Comparison of ENCODE assay signal across 20 cellular contexts in genomic region chr12:3230758-3231375, GRCh38.
A peak's percentile ranks its signal among the peaks of the same experiment; 100 is the strongest.
DNase-seq lines count a peak whose midpoint lies in the region; ATAC-seq and TF ChIP-seq lines count a peak whose summit lies in the region.
"Had no signal": no experiment of that assay in that cellular context is flagged by ENCODE, and none has a peak within 500 bp of the region (broad histone marks: within the 10 kb centered on the region; RNA-seq: fewer than 3 reads in every experiment).

No MANE protein-coding gene starts in this region.

- no peak overlapping the region for H3K4me3 ChIP-seq in IMR-90 (ENCODE audit: insufficient read depth, low read depth, low read length)
- no peak overlapping the region for H3K4me3 ChIP-seq in astrocyte of the spinal cord (ENCODE audit: low read depth, low read length)
- peak overlapping the region; percentile 35 for H3K4me3 ChIP-seq in iPS-18a (ENCODE audit: low read length)
- H3K4me3 ChIP-seq in skeletal muscle satellite cell (ENCODE audit: low read length) = no peak overlapping the region
- no peak overlapping the region for H3K4me3 ChIP-seq in esophagus squamous epithelium
- no peak overlapping the region for H3K4me3 ChIP-seq in colonic mucosa
- H3K4me3 ChIP-seq: MG63, mucosa of descending colon, SJSA1 had no signal

- H3K79me1 ChIP-seq in IMR-90 (ENCODE audit: low read depth in 1 of 2, low read length in 2 of 2) = peaks cover 4 to 9% of the 10 kb centered on the region in 2 experiments; a peak in 3 of 4 replicates

- intact Hi-C loops in IMR-90 (cut with micrococcal nuclease) (no loop called here), esophagus squamous epithelium (cut with DNase I) (no loop called here), colonic mucosa (cut with DNase I) (no loop called here)
- intact Hi-C loops in activated CD4-positive, alpha-beta memory T cell treated with anti-CD3 and anti-CD28 coated beads for 36 hours (cut with micrococcal nuclease) = no loop called here

- no peaks in the 10 kb centered on the region for H3K36me3 Mint-ChIP-seq in activated CD4-positive, alpha-beta memory T cell treated with anti-CD3 and anti-CD28 coated beads for 36 hours

- H3K4me1 ChIP-seq in IMR-90 (ENCODE audit: control insufficient read depth, insufficient read depth, low read length) = peaks cover 12% of the 10 kb centered on the region
- peaks cover 35% of the 10 kb centered on the region for H3K4me1 ChIP-seq in iPS-18a (ENCODE audit: control insufficient read depth, low read depth, low read length)
- H3K4me1 ChIP-seq in skeletal muscle satellite cell (ENCODE audit: control insufficient read depth, insufficient read depth, low read length) = peaks cover 18% of the 10 kb centered on the region
- peaks cover 0 to 16% (median 0%) of the 10 kb centered on the region in 3 donors for H3K4me1 ChIP-seq in esophagus squamous epithelium
- no peaks in the 10 kb centered on the region for H3K4me1 ChIP-seq in colonic mucosa

- no peak; the same call in 1 of the 2 replicates for ATAC-seq in IMR-90 (ENCODE audit: low read depth)
- ATAC-seq: mucosa of descending colon had no signal

- TF ChIP-seq RAD21 in IMR-90 (IDR thresholded peaks at IDR 0.05; ENCODE audit: low read length) = no peak

- no peak overlapping the region for H3K27ac ChIP-seq in IMR-90 (ENCODE audit: insufficient read depth, low read length)
- H3K27ac ChIP-seq in iPS-18a (ENCODE audit: low read length) = no peak overlapping the region
- no peak overlapping the region for H3K27ac ChIP-seq in esophagus squamous epithelium
- no peak overlapping the region for H3K27ac ChIP-seq in colonic mucosa
- H3K27ac ChIP-seq: SJSA1, VCaP had no signal

- H3K27me3 Mint-ChIP-seq in activated CD4-positive, alpha-beta memory T cell treated with anti-CD3 and anti-CD28 coated beads for 36 hours = peaks cover 8% of the 10 kb centered on the region
- H3K27me3 Mint-ChIP-seq: CD4-positive, alpha-beta T cell had no signal

- no peak overlapping the region for H4K91ac ChIP-seq in IMR-90 (ENCODE audit: insufficient read depth, low read depth, low read length)

- no peak overlapping the region for H4K5ac ChIP-seq in IMR-90 (ENCODE audit: low read depth, low read length)

- H3K27me3 ChIP-seq in IMR-90 (ENCODE audit: control insufficient read depth, insufficient read depth, low read length) (no peaks in the 10 kb centered on the region), iPS-18a (ENCODE audit: control insufficient read depth, insufficient read depth, low read length) (peaks cover 16% of the 10 kb centered on the region), skeletal muscle satellite cell (ENCODE audit: control insufficient read depth, insufficient read depth, low read length) (peaks cover 20% of the 10 kb centered on the region), esophagus squamous epithelium (no peaks in the 10 kb centered on the region), colonic mucosa (no peaks in the 10 kb centered on the region)
- H3K27me3 ChIP-seq: MG63, SJSA1 had no signal

- H3K4me1 Mint-ChIP-seq in activated CD4-positive, alpha-beta memory T cell treated with anti-CD3 and anti-CD28 coated beads for 36 hours (ENCODE audit: low read depth) = no peaks in the 10 kb centered on the region

- dilution Hi-C loops in IMR-90 (cut with HindIII; ENCODE audit: low sequenced_read_pairs, unreplicated experiment) = no loop called here

- no peak overlapping the region for H3K4me3 Mint-ChIP-seq in activated CD4-positive, alpha-beta memory T cell treated with anti-CD3 and anti-CD28 coated beads for 36 hours
- H3K4me3 Mint-ChIP-seq: CD4-positive, alpha-beta T cell; T-helper 1 cell treated with Interleukin-12 subunit alpha and Interleukin-12 subunit beta and Interleukin-4 antibody, amounts not matched to agents 30 μg/mL and 1 μg/mL, for 36 hours had no signal

- H3K9me3 ChIP-seq in IMR-90 (ENCODE audit: control insufficient read depth, insufficient read depth, low read length) (peaks cover 4% of the 10 kb centered on the region), iPS-18a (ENCODE audit: control insufficient read depth, low read depth, low read length) (no peaks in the 10 kb centered on the region), skeletal muscle satellite cell (replicated peaks; ENCODE audit: low read length) (no peaks in the 10 kb centered on the region), esophagus squamous epithelium (no peaks in the 10 kb centered on the region), colonic mucosa (no peaks in the 10 kb centered on the region)
- H3K9me3 ChIP-seq: MG63, mucosa of descending colon had no signal

- H4K8ac ChIP-seq in IMR-90 (ENCODE audit: low read depth in 2 of 2, low read length in 2 of 2) = no peak overlapping the region

- H3K56ac ChIP-seq in IMR-90 (ENCODE audit: extremely low read depth, insufficient read depth, low read length) = no peak overlapping the region

- CTCF ChIA-PET in IMR-90 (lab: Yijun Ruan, JAX) = no interaction called here
- CTCF ChIA-PET in activated CD4-positive, alpha-beta memory T cell treated with anti-CD3 and anti-CD28 coated beads for 36 hours (lab: Charles Lee) = no interaction called here

- H2BK5ac ChIP-seq in IMR-90 (ENCODE audit: low read depth, low read length, poor library complexity, severe bottlenecking) = no peak overlapping the region

- DNase-seq in IMR-90 (no peak), astrocyte of the spinal cord (ENCODE audit: low read depth, low spot score) (peak; percentile 19), DMS79 treated with DMSO at 0.1 percent for 48 hours (lab: John Stamatoyannopoulos, UW) (no peak), esophagus squamous epithelium (lab: John Stamatoyannopoulos, UW) (no peak), colonic mucosa (no peak)
- no peak for DNase-seq in activated CD4-positive, alpha-beta memory T cell treated with anti-CD3 and anti-CD28 coated beads for 36 hours
- DNase-seq: activated CD4-positive, alpha-beta T cell treated with anti-CD3 and anti-CD28 coated beads, Interleukin-2, amount 50 U/mL, for 4 hours; activated gamma-delta T cell treated with Interleukin-2 at 50 U/mL for 16 hours; amniotic stem cell; CD4-positive, alpha-beta T cell; GOT3; MG63; mucosa of descending colon; NCI-H1436; nucleus accumbens had no signal

- WGBS in IMR-90 (ENCODE audit: extremely low coverage in 2 of 2, insufficient read length in 1 of 2), 2 experiments = 90% methylated on average over 2 of the region's 14 CpGs; no CpG with 5 or more reads in 1 of the 2 experiments
- 81 to 90% methylated on average over 8 to 10 of the region's 14 CpGs for whole genome bisulfite sequencing in esophagus squamous epithelium, 2 donors

- no peak overlapping the region for H3K4ac ChIP-seq in IMR-90 (ENCODE audit: low read depth, low read length)

- H3K9me3 Mint-ChIP-seq in activated CD4-positive, alpha-beta memory T cell treated with anti-CD3 and anti-CD28 coated beads for 36 hours = peaks cover 4% of the 10 kb centered on the region
- H3K9me3 Mint-ChIP-seq: CD4-positive, alpha-beta T cell; T-helper 1 cell treated with Interleukin-12 subunit alpha and Interleukin-12 subunit beta and Interleukin-4 antibody, amounts not matched to agents 30 μg/mL and 1 μg/mL, for 36 hours had no signal

- H3K14ac ChIP-seq in IMR-90 (replicated peaks; ENCODE audit: low read depth, low read length) = no peak overlapping the region

- H2AK5ac ChIP-seq in IMR-90 (ENCODE audit: low read depth, low read length) = 0 out of 2 replicates have a peak overlapping the region, but pooled peaks have one; percentile 51

- no peak overlapping the region for H3K4me2 ChIP-seq in IMR-90 (ENCODE audit: low read depth, low read length)
- peak overlapping the region; percentile 58 for H3K4me2 ChIP-seq in skeletal muscle satellite cell (ENCODE audit: low read length)

- TF ChIP-seq POLR2A in IMR-90 (IDR thresholded peaks at IDR 0.05; ENCODE audit: low read depth, low read length) = no peak
- no peak for TF ChIP-seq POLR2A in esophagus squamous epithelium (IDR thresholded peaks at IDR 0.05)

- H3K9ac ChIP-seq in IMR-90 (ENCODE audit: low read depth, low read length) (no peak overlapping the region), iPS-18a (ENCODE audit: low read length) (no peak overlapping the region), skeletal muscle satellite cell (ENCODE audit: low read depth, low read length) (no peak overlapping the region), colonic mucosa (ENCODE audit: low read depth in 2 of 2, low read length in 2 of 2) (no peak overlapping the region)

- no peak overlapping the region for H2AK9ac ChIP-seq in IMR-90 (replicated peaks; ENCODE audit: low read depth, low read length, poor library complexity)

- H3K23ac ChIP-seq in IMR-90 (ENCODE audit: low read depth, low read length) = no peak overlapping the region

- no peak overlapping the region for H2BK120ac ChIP-seq in IMR-90 (ENCODE audit: low read depth, low read length)

- no peak overlapping the region for H2AFZ ChIP-seq in IMR-90 (replicated peaks; ENCODE audit: low read length, poor library complexity)

- H3K18ac ChIP-seq in IMR-90 (ENCODE audit: low read depth, low read length) = no peak overlapping the region

- peaks cover 3% of the 10 kb centered on the region; the same call in 1 of the 2 replicates for H4K20me1 ChIP-seq in IMR-90 (ENCODE audit: insufficient read depth, low read length)

- no peak overlapping the region for H3K27ac Mint-ChIP-seq in activated CD4-positive, alpha-beta memory T cell treated with anti-CD3 and anti-CD28 coated beads for 36 hours
- H3K27ac Mint-ChIP-seq: CD4-positive, alpha-beta T cell; T-helper 1 cell treated with Interleukin-12 subunit alpha and Interleukin-12 subunit beta and Interleukin-4 antibody, amounts not matched to agents 30 μg/mL and 1 μg/mL, for 36 hours had no signal

- H2BK15ac ChIP-seq in IMR-90 (ENCODE audit: low read depth, low read length) = no peak overlapping the region

- TF ChIP-seq CTCF in IMR-90 (conservative IDR thresholded peaks at IDR 0.05; ENCODE audit: low read depth, low read length) (no peak), astrocyte of the spinal cord (IDR thresholded peaks at IDR 0.05; ENCODE audit: low read depth, low read length) (no peak), esophagus squamous epithelium (IDR thresholded peaks at IDR 0.05) (no peak), colonic mucosa (IDR thresholded peaks at IDR 0.05) (no peak)

- in situ Hi-C loops in IMR-90 (cut with MboI; ENCODE audit: low sequenced_read_pairs) (no loop called here), astrocyte of the spinal cord (cut with HindIII; ENCODE audit: low sequenced_read_pairs) (no loop called here)

- BruUV-seq in IMR-90 (replicated peaks; lab: Mats Ljungman, UMichigan) = no TSS peak

- POLR2A ChIA-PET in IMR-90 (lab: Charles Lee; ENCODE audit: unreplicated experiment) = no interaction called here
- POLR2A ChIA-PET in activated CD4-positive, alpha-beta memory T cell treated with anti-CD3 and anti-CD28 coated beads for 36 hours (lab: Charles Lee) = no interaction called here

- no peak overlapping the region for H2BK20ac ChIP-seq in IMR-90 (ENCODE audit: low read depth, low read length)

- H3K9me1 ChIP-seq in IMR-90 (ENCODE audit: insufficient read depth, low read length) = 0 out of 2 replicates have a peak, but pooled peaks cover 6% of the 10 kb centered on the region

- no peaks in the 10 kb centered on the region for H3K36me3 ChIP-seq in IMR-90 (ENCODE audit: control insufficient read depth, insufficient read depth, low read length)
- H3K36me3 ChIP-seq in iPS-18a (ENCODE audit: control insufficient read depth, low read depth, low read length) = no peaks in the 10 kb centered on the region
- no peaks in the 10 kb centered on the region for H3K36me3 ChIP-seq in skeletal muscle satellite cell (ENCODE audit: insufficient read depth, low read length)
- peaks cover 0 to 29% (median 0%) of the 10 kb centered on the region in 3 donors for H3K36me3 ChIP-seq in esophagus squamous epithelium
- no peaks in the 10 kb centered on the region for H3K36me3 ChIP-seq in colonic mucosa
- H3K36me3 ChIP-seq: MG63, SJSA1 had no signal
